In genomic region chr15:73741401-73741836, GRCh38 we compare ENCODE assay signal across 20 cellular contexts. TPM values are rescaled to one million over a fixed set of nuclear protein-coding genes. Genes with fewer than 3 reads are reported as not detected.
DNase-seq lines count a peak whose midpoint lies in the region; ATAC-seq, FAIRE-seq and TF ChIP-seq lines count a peak whose summit lies in the region.
"Had no signal": no experiment of that assay in that cellular context is flagged by ENCODE, and none has a peak within 500 bp of the region (broad histone marks: within the 10 kb centered on the region; RNA-seq: fewer than 3 reads in every experiment).

No MANE protein-coding gene starts in this region.

- H3K36me3 Mint-ChIP-seq in astrocyte (ENCODE audit: low read depth, unreplicated experiment): no peaks in the 10 kb centered on the region
- H3K36me3 Mint-ChIP-seq: CD8-positive, alpha-beta T cell had no signal

- H3K36me3 ChIP-seq in astrocyte (ENCODE audit: insufficient read depth, low read length): no peaks in the 10 kb centered on the region
- H3K36me3 ChIP-seq in ovary: no peaks in the 10 kb centered on the region
- H3K36me3 ChIP-seq: BLaER1 treated with 17β-estradiol and CSF1 and Interleukin-3, amounts not matched to agents 10 nM and 100 nM had no signal

- H4K20me1 ChIP-seq in astrocyte (ENCODE audit: insufficient read depth, low read length): no peaks in the 10 kb centered on the region

- no peak overlapping the region for H3K9ac ChIP-seq in astrocyte (ENCODE audit: low read length)
- H3K9ac ChIP-seq: BLaER1 treated with 17β-estradiol and CSF1 and Interleukin-3, amounts not matched to agents 10 nM and 100 nM had no signal

- TF ChIP-seq CTCF in astrocyte (IDR thresholded peaks at IDR 0.05; ENCODE audit: insufficient read depth, low read depth, low read length) (no peak), fibroblast of villous mesenchyme (IDR thresholded peaks at IDR 0.05; ENCODE audit: insufficient read depth, low read depth, low read length) (no peak), ovary (IDR thresholded peaks at IDR 0.05) (no peak)

- no peaks in the 10 kb centered on the region for H3K9me3 ChIP-seq in astrocyte (ENCODE audit: insufficient read depth, low read depth, low read length)
- H3K9me3 ChIP-seq in ovary: no peaks in the 10 kb centered on the region
- H3K9me3 ChIP-seq: BLaER1 treated with 17β-estradiol and CSF1 and Interleukin-3, amounts not matched to agents 10 nM and 100 nM had no signal

- H3K4me1 ChIP-seq in astrocyte (ENCODE audit: insufficient read depth, low read length): no peaks in the 10 kb centered on the region
- no peaks in the 10 kb centered on the region for H3K4me1 ChIP-seq in ovary (ENCODE audit: insufficient read depth)

- H3K27ac Mint-ChIP-seq in astrocyte (ENCODE audit: unreplicated experiment): no peak overlapping the region
- H3K27ac Mint-ChIP-seq: CD8-positive, alpha-beta T cell had no signal

- H3K27ac ChIP-seq in astrocyte (ENCODE audit: low read depth, low read length): no peak overlapping the region
- H3K27ac ChIP-seq in ovary: no peak overlapping the region
- H3K27ac ChIP-seq: BLaER1 treated with 17β-estradiol and CSF1 and Interleukin-3, amounts not matched to agents 10 nM and 100 nM had no signal

- no peak for TF ChIP-seq POLR2A in ovary (IDR thresholded peaks at IDR 0.05)

- no peak for TF ChIP-seq EP300 in ovary (IDR thresholded peaks at IDR 0.05)

- H3K27me3 Mint-ChIP-seq in astrocyte (ENCODE audit: low read depth, unreplicated experiment): peaks cover 24% of the 10 kb centered on the region

- peak; percentile 5 for ATAC-seq in left ventricle myocardium superior
- ATAC-seq in HG03175 (IDR thresholded peaks at IDR 0.05; ENCODE audit: unreplicated experiment): no peak
- ATAC-seq: CD8-positive, alpha-beta T cell had no signal

- in situ Hi-C loops in ACHN (cut with HindIII; ENCODE audit: low pct_ligation_motif_present, low pct_unique_long_range_greater_than_20kb, low sequenced_read_pairs): no loop called here

- no peak for FAIRE-seq in astrocyte (lab: Jason Lieb, UNC)
- FAIRE-seq: GM12892, GM18507 had no signal

- H3K4me2 ChIP-seq in astrocyte (ENCODE audit: low read length): no peak overlapping the region
- H3K4me2 ChIP-seq: BLaER1 treated with 17β-estradiol and CSF1 and Interleukin-3, amounts not matched to agents 10 nM and 100 nM had no signal

- WGBS in ovary, 3 donors: 33 to 35% (median 35%) methylated on average over 3 of the region's 3 CpGs

- H3K27me3 ChIP-seq in astrocyte (ENCODE audit: insufficient read depth, low read length) (no peaks in the 10 kb centered on the region), ovary (no peaks in the 10 kb centered on the region)

- peaks cover 4% of the 10 kb centered on the region for H3K9me3 Mint-ChIP-seq in astrocyte (ENCODE audit: unreplicated experiment)
- H3K9me3 Mint-ChIP-seq: CD8-positive, alpha-beta T cell had no signal

- DNase-seq in left ventricle myocardium superior (no peak), cardiac septum (ENCODE audit: low spot score) (no peak), astrocyte (ENCODE audit: low read depth) (no peak), fibroblast of villous mesenchyme (ENCODE audit: low read depth) (peak; percentile 7), ovary (no peak), HPDE6-E6E7 (ENCODE audit: extremely low spot score) (no peak), ACHN (no peak)
- DNase-seq: Calu3; CD8-positive, alpha-beta T cell; EL; NCI-H1105 treated with DMSO at 0.1 percent for 48 hours; NCI-H1694; NCI-H2081 treated with DMSO at 0.1 percent for 48 hours; NCI-H748 treated with DMSO at 0.1 percent for 48 hours; OCI-M1; Right ventricle myocardium superior had no signal

- peaks cover 2% of the 10 kb centered on the region for H3K4me1 Mint-ChIP-seq in astrocyte (ENCODE audit: low read depth, unreplicated experiment)

- H3K4me3 ChIP-seq in astrocyte (ENCODE audit: insufficient read depth, low read depth, low read length) (no peak overlapping the region), fibroblast of villous mesenchyme (ENCODE audit: low read depth, low read length) (no peak overlapping the region), ovary (no peak overlapping the region)
- H3K4me3 ChIP-seq: BLaER1 treated with 17β-estradiol and CSF1 and Interleukin-3, amounts not matched to agents 10 nM and 100 nM had no signal

- H3K4me3 Mint-ChIP-seq in astrocyte (ENCODE audit: unreplicated experiment): peak overlapping the region; percentile 54
- H3K4me3 Mint-ChIP-seq: CD8-positive, alpha-beta T cell had no signal

- H3K79me2 ChIP-seq in astrocyte (ENCODE audit: insufficient read depth, low read length): no peaks in the 10 kb centered on the region

- no peak overlapping the region for H2AFZ ChIP-seq in astrocyte (ENCODE audit: low read depth, low read length)

- intact Hi-C loops in left ventricle myocardium superior (cut with micrococcal nuclease): no loop called here
- intact Hi-C loops in cardiac septum (cut with DNase I): no loop called here
- intact Hi-C loops in ovary (cut with DNase I): no loop called here

RNA-seq across cellular contexts. Expression of gene INSYN1, which starts 11.7 kb away (rescaled TPM):
- total RNA-seq in left ventricle myocardium superior (168 TPM), cardiac septum (55.3 TPM), astrocyte (5.2 and 9.1 TPM in 2 replicates), fibroblast of villous mesenchyme (under 0.01 and 0.64 TPM in 2 replicates), ovary (10 to 100 TPM in 6 of 7 donors, 1 to 10 TPM in 1; 4.9 to 86.3 (median 32.6) TPM)
- polyA plus RNA-seq in ovary: 10 to 100 TPM in 1 of 2 donors, under 1 TPM in 1; 0.43 to 11.9 TPM
- total RNA-seq: Calu3; CD8-positive, alpha-beta T cell had no signal

RNA-seq across cellular contexts. Expression of gene CD276, which starts 57.2 kb away (rescaled TPM):
- total RNA-seq in left ventricle myocardium superior (39.0 TPM), cardiac septum (40.6 TPM), astrocyte (220 and 225 TPM in 2 replicates), fibroblast of villous mesenchyme (81.2 and 93.4 TPM in 2 replicates), ovary (10 to 100 TPM; 22.5 to 66.5 (median 53.7) TPM)
- polyA plus RNA-seq in ovary: 10 to 100 TPM; 38.7 to 69.2 TPM
- total RNA-seq: CD8-positive, alpha-beta T cell had no signal
